In the genomic region with DNA sequence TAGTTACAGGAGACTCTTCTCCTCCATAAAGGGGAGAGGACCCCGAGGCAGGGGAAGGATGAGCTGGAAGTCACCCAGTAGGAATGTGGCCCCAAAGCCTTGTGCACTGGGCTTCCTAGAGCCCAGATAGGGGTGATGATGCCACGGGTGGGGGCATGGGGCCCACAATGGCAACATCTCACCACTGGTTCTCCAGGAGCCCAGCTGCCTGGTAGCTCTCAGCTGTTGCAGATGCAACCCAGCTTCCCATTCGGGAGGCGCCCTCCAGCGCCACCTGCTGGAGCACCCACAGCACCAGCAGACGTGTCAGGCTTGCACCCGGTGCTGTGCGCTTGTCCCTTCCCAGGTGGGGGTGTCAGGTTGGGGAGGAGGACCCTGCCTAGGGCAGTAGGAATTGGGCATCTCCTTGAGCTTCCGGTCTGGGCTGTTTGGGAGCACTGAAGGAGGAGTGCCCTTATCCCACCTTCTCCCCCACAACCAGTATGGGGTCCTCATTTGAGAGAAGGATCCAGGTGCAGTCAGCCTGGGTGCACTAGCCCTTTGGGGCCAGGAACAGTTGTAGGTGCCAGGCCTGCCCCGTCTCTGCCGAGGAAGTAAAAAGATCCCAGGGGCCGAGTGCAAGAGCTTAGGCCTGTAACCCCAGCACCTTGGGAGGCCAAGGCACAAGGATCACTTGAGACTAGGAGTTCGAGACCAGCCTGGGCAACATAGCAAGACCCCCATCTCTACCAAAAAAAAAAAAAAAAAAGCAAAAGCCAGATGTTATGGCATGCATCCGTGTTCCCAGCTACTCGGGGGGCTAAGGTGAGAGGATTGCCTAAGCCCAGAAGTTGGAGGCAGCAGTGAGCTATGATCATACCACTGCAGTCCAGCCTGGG, we compare ENCODE assay signal across 8 cellular contexts. TPM values are rescaled to one million over a fixed set of nuclear protein-coding genes. Genes with fewer than 3 reads are reported as not detected.
A peak's percentile ranks its signal among the peaks of the same experiment; 100 is the strongest.
DNase-seq lines count a peak whose midpoint lies in the region; ATAC-seq and TF ChIP-seq lines count a peak whose summit lies in the region.

No MANE protein-coding gene starts in this region.

- no TSS peak for BruUV-seq in OCI-LY7 (replicated peaks; lab: Mats Ljungman, UMichigan)

- no peaks in the 10 kb centered on the region for H3K9me2 ChIP-seq in OCI-LY7 (ENCODE audit: insufficient read depth, low read length)

- no peak overlapping the region for H3K27ac ChIP-seq in OCI-LY7 (ENCODE audit: low read depth, low read length, poor library complexity, severe bottlenecking)

- H3K27ac Mint-ChIP-seq in naive thymus-derived CD8-positive, alpha-beta T cell, result peak overlapping the region; percentile 40 to 88 (median 68)
- H3K27ac Mint-ChIP-seq in stimulated activated memory B cell treated with anti-CD40 and anti-IgM and Interleukin-4, amounts not matched to agents 10 μg/mL and 1 μg/mL and 100 μg/mL, for 72 hours, result no peak overlapping the region

- H3K36me3 ChIP-seq in BJ (ENCODE audit: control insufficient read depth, insufficient read depth, low read length) (peaks cover 37% of the 10 kb centered on the region), HAP-1 (replicated peaks) (no peaks in the 10 kb centered on the region), OCI-LY7 (ENCODE audit: insufficient read depth, low read length) (no peaks in the 10 kb centered on the region)

- no peaks in the 10 kb centered on the region for H3K9me3 Mint-ChIP-seq in naive thymus-derived CD8-positive, alpha-beta T cell
- H3K9me3 Mint-ChIP-seq in stimulated activated memory B cell treated with anti-CD40 and anti-IgM and Interleukin-4, amounts not matched to agents 10 μg/mL and 1 μg/mL and 100 μg/mL, for 72 hours, result no peaks in the 10 kb centered on the region

- in situ Hi-C loops in HAP-1 (cut with MboI; ENCODE audit: low sequenced_read_pairs), result no loop called here

- H3K27me3 Mint-ChIP-seq in naive thymus-derived CD8-positive, alpha-beta T cell, result no peaks in the 10 kb centered on the region
- no peaks in the 10 kb centered on the region for H3K27me3 Mint-ChIP-seq in stimulated activated memory B cell treated with anti-CD40 and anti-IgM and Interleukin-4, amounts not matched to agents 10 μg/mL and 1 μg/mL and 100 μg/mL, for 72 hours

- H4K20me1 ChIP-seq in OCI-LY7 (ENCODE audit: insufficient read depth, low read length), result no peaks in the 10 kb centered on the region

- no peak overlapping the region for H3K4me3 ChIP-seq in BJ (ENCODE audit: low read depth, low read length)
- H3K4me3 ChIP-seq in HAP-1, result no peak overlapping the region
- no peak overlapping the region for H3K4me3 ChIP-seq in OCI-LY7 (ENCODE audit: low read depth, low read length, poor library complexity, severe bottlenecking)

- CTCF ChIA-PET in BJ (lab: Yijun Ruan, JAX), result interaction anchor here (0.6 to 3.9 kb wide), 30 partner anchors 9 to 183 kb away, joined by 3 to 81 read pairs (median 4); partner anchors contain the start of genes ASPHD1, CDIPT, KCTD13 and KIF22
- CTCF ChIA-PET in OCI-LY7 (lab: Charles Lee; ENCODE audit: unreplicated experiment), result interaction anchor here (1.0 to 1.4 kb wide), 2 partner anchors 29 to 41 kb away, joined by 3 read pairs; no protein-coding TSS in a partner anchor

- DNase-seq in BJ (ENCODE audit: low read depth) (no peak), HAP-1 (ENCODE audit: low spot score in 2 of 2) (peak; percentile 21 to 80), OCI-LY7 (ENCODE audit: low spot score) (peak; percentile 83), activated T-cell treated with anti-CD3 and anti-CD28 coated beads for 24 hours (ENCODE audit: low read depth) (peak; percentile 66)
- DNase-seq in naive thymus-derived CD8-positive, alpha-beta T cell, result peak; percentile 64 to 90 (median 80)

- H3K4me3 Mint-ChIP-seq in naive thymus-derived CD8-positive, alpha-beta T cell, result peak overlapping the region in 1 of 10 donors; percentile 19
- no peak overlapping the region for H3K4me3 Mint-ChIP-seq in stimulated activated memory B cell treated with anti-CD40 and anti-IgM and Interleukin-4, amounts not matched to agents 10 μg/mL and 1 μg/mL and 100 μg/mL, for 72 hours

- TF ChIP-seq CTCF in BJ (IDR thresholded peaks at IDR 0.05; ENCODE audit: insufficient read depth, low read depth, low read length) (peak; percentile 96), OCI-LY7 (conservative IDR thresholded peaks at IDR 0.05; ENCODE audit: low read length) (peak; percentile 93)

- intact Hi-C loops in OCI-LY7 (cut with micrococcal nuclease; ENCODE audit: unreplicated experiment), result loop anchor here (1.0 kb wide), 1 partner anchor 156 kb away; no protein-coding TSS in a partner anchor

- H3K4me1 ChIP-seq in HAP-1 (no peaks in the 10 kb centered on the region), OCI-LY7 (ENCODE audit: insufficient read depth, low read length, poor library complexity, severe bottlenecking) (no peaks in the 10 kb centered on the region)

- peaks cover 6 to 12% (median 8%) of the 10 kb centered on the region in 4 donors for H3K4me1 Mint-ChIP-seq in naive thymus-derived CD8-positive, alpha-beta T cell
- no peaks in the 10 kb centered on the region for H3K4me1 Mint-ChIP-seq in stimulated activated memory B cell treated with anti-CD40 and anti-IgM and Interleukin-4, amounts not matched to agents 10 μg/mL and 1 μg/mL and 100 μg/mL, for 72 hours

- no peaks in the 10 kb centered on the region for H3K79me2 ChIP-seq in OCI-LY7 (ENCODE audit: insufficient read depth, low read depth, low read length)

- H3K9me3 ChIP-seq in HAP-1, result no peaks in the 10 kb centered on the region
- H3K9me3 ChIP-seq in OCI-LY7 (ENCODE audit: low read length), result no peaks in the 10 kb centered on the region

- POLR2A ChIA-PET in BJ (lab: Charles Lee), result interaction anchor here (0.6 kb wide), 1 partner anchor 20 kb away, joined by 10 read pairs; no protein-coding TSS in a partner anchor
- POLR2A ChIA-PET in OCI-LY7 (lab: Charles Lee), result interaction anchor here (0.6 to 0.8 kb wide), 4 partner anchors 12 to 1348 kb away, joined by 3 read pairs; partner anchors contain the start of gene KIF22
- POLR2A ChIA-PET in naive thymus-derived CD8-positive, alpha-beta T cell (lab: Charles Lee), result interaction anchor here (0.6 to 8.1 kb wide), 19 partner anchors 9 to 827 kb away, joined by 3 to 102 read pairs (median 3); partner anchors contain the start of genes CDIPT, KIF22, MAZ and MVP

- H3K4me2 ChIP-seq in OCI-LY7 (ENCODE audit: low read length), result no peak overlapping the region

- ATAC-seq in esophagus mucosa (peak; percentile 75), HG03469 (IDR thresholded peaks at IDR 0.05; ENCODE audit: unreplicated experiment) (no peak)
- ATAC-seq in naive thymus-derived CD8-positive, alpha-beta T cell, result peak; percentile 96 to 98
- peak; percentile 83 for ATAC-seq in stimulated activated memory B cell treated with anti-CD40 and anti-IgM and Interleukin-4, amounts not matched to agents 10 μg/mL and 1 μg/mL and 100 μg/mL, for 72 hours

- peaks cover 0 to 48% (median 9%) of the 10 kb centered on the region in 3 donors for H3K36me3 Mint-ChIP-seq in naive thymus-derived CD8-positive, alpha-beta T cell
- H3K36me3 Mint-ChIP-seq in stimulated activated memory B cell treated with anti-CD40 and anti-IgM and Interleukin-4, amounts not matched to agents 10 μg/mL and 1 μg/mL and 100 μg/mL, for 72 hours, result peaks cover 40% of the 10 kb centered on the region

- H3K27me3 ChIP-seq in BJ (ENCODE audit: control insufficient read depth, insufficient read depth, low read length) (no peaks in the 10 kb centered on the region), HAP-1 (ENCODE audit: low read depth) (no peaks in the 10 kb centered on the region)

- no peak overlapping the region for H2AFZ ChIP-seq in OCI-LY7 (ENCODE audit: low read length)

RNA-seq across cellular contexts. Expression of gene CDIPT, which starts 14.4 kb away (rescaled TPM):
- polyA plus RNA-seq in BJ (2011; rRNA removed), result 148 and 225 TPM in 2 replicates
- polyA minus RNA-seq in BJ (2011; rRNA and poly(A)+ RNA removed), result 46.5 and 71.5 TPM in 2 replicates
- 39.6 and 52.4 TPM in 2 replicates for total RNA-seq in OCI-LY7 (2014; rRNA removed; shearing (Covaris generic))
- 41.4 and 43.5 TPM in 2 replicates for total RNA-seq in OCI-LY7 (2022)
- total RNA-seq in esophagus mucosa, result 36.9 TPM
- total RNA-seq in naive thymus-derived CD8-positive, alpha-beta T cell, result 10 to 100 TPM; 73.7 to 74.5 TPM
- polyA plus RNA-seq in naive thymus-derived CD8-positive, alpha-beta T cell, result 10 to 100 TPM; 79.6 to 95.7 (median 91.3) TPM

RNA-seq across cellular contexts. Expression of gene MVP, which starts 28.4 kb away (rescaled TPM):
- polyA plus RNA-seq in BJ (2011; rRNA removed), result 219 and 368 TPM in 2 replicates
- 477 and 753 TPM in 2 replicates for polyA minus RNA-seq in BJ (2011; rRNA and poly(A)+ RNA removed)
- 4.0 and 6.3 TPM in 2 replicates for total RNA-seq in OCI-LY7 (2014; rRNA removed; shearing (Covaris generic))
- total RNA-seq in OCI-LY7 (2022), result 6.8 and 8.1 TPM in 2 replicates
- 67.9 TPM for total RNA-seq in esophagus mucosa
- total RNA-seq in naive thymus-derived CD8-positive, alpha-beta T cell, result 100 to 1,000 TPM; 123 to 132 TPM
- polyA plus RNA-seq in naive thymus-derived CD8-positive, alpha-beta T cell, result 100 to 1,000 TPM; 120 to 160 (median 134) TPM

RNA-seq across cellular contexts. Expression of gene PAGR1, which starts 32.7 kb away (rescaled TPM):
- polyA plus RNA-seq in BJ (2011; rRNA removed), result 13.9 and 15.6 TPM in 2 replicates
- 2.3 and 3.1 TPM in 2 replicates for polyA minus RNA-seq in BJ (2011; rRNA and poly(A)+ RNA removed)
- total RNA-seq in OCI-LY7 (2014; rRNA removed; shearing (Covaris generic)), result 59.4 and 62.7 TPM in 2 replicates
- 43.4 and 51.7 TPM in 2 replicates for total RNA-seq in OCI-LY7 (2022)
- total RNA-seq in esophagus mucosa, result 13.4 TPM
- total RNA-seq in naive thymus-derived CD8-positive, alpha-beta T cell, result 10 to 100 TPM; 31.3 to 35.9 TPM
- 10 to 100 TPM; 51.4 to 57.5 (median 55.5) TPM for polyA plus RNA-seq in naive thymus-derived CD8-positive, alpha-beta T cell

RNA-seq across cellular contexts. Expression of gene PRRT2, which starts 36.7 kb away (rescaled TPM):
- 4.5 and 7.6 TPM in 2 replicates for polyA plus RNA-seq in BJ (2011; rRNA removed)
- polyA minus RNA-seq in BJ (2011; rRNA and poly(A)+ RNA removed), result 1.9 and 2.4 TPM in 2 replicates
- total RNA-seq in OCI-LY7 (2014; rRNA removed; shearing (Covaris generic)), result 0.09 TPM in 1 of 2 replicates, not detected in the other
- 3.2 and 3.4 TPM in 2 replicates for total RNA-seq in OCI-LY7 (2022)
- total RNA-seq in esophagus mucosa, result not detected
- 1 to 10 TPM; 1.5 to 1.6 TPM for total RNA-seq in naive thymus-derived CD8-positive, alpha-beta T cell
- under 1 TPM in 2 of 3 donors, not detected in 1; 0.14 to 0.21 TPM for polyA plus RNA-seq in naive thymus-derived CD8-positive, alpha-beta T cell

RNA-seq across cellular contexts. Expression of gene MAZ, which starts 42.3 kb away (rescaled TPM):
- polyA plus RNA-seq in BJ (2011; rRNA removed), result 105 and 172 TPM in 2 replicates
- polyA minus RNA-seq in BJ (2011; rRNA and poly(A)+ RNA removed), result 160 and 209 TPM in 2 replicates
- total RNA-seq in OCI-LY7 (2014; rRNA removed; shearing (Covaris generic)), result 384 and 471 TPM in 2 replicates
- total RNA-seq in OCI-LY7 (2022) (484 and 531 TPM in 2 replicates), esophagus mucosa (169 TPM)
- 100 to 1,000 TPM; 278 to 282 TPM for total RNA-seq in naive thymus-derived CD8-positive, alpha-beta T cell
- polyA plus RNA-seq in naive thymus-derived CD8-positive, alpha-beta T cell, result 10 to 100 TPM; 50.3 to 74.6 (median 58.8) TPM
